8 cellular contexts compared by ENCODE assay signal in the genomic region with DNA sequence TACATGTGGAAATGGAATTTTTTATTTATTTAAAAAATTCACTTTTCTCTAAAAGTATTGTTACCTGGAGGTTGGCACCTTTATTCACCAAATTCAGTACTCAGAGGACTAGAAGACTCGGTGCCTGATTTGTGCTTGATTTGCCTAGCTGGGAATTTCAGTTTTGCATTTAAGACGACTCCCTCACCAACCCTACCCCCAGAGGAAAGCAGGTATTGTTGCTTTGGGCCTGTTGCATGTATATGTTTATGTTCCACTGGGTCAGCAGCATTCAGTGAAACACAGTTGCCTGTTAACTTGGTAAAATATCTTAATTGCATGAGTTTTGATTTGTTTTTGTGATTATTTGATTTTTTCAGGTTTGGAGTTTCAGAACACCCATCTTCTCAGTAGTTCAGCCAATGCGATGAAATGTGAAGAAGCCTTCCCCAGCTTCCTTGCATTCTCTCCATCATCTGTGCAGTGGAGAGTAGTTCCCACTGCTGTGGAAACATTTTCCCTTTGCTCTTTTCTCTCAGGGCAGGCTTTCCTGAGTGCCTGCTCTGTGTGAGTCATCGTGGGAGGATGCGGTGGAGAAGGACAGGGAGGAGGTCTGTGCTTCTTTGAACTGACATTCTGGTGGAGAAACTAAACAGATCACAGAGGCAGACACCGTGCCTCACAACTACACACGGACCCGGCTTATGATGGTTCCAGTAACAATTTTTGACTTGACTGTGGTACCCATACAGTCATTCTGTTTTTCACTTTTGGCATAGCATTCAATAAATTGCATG.
A peak's percentile ranks its signal among the peaks of the same experiment; 100 is the strongest.
DNase-seq lines count a peak whose midpoint lies in the region; ATAC-seq lines count a peak whose summit lies in the region.

No MANE protein-coding gene starts in this region.

- peak overlapping the region; percentile 76 for H3K27ac Mint-ChIP-seq in activated T-cell treated with anti-CD3 and anti-CD28 coated beads, Interleukin-2, amount 50 U/mL, for 24 hours

- H3K9me3 Mint-ChIP-seq in activated T-cell treated with anti-CD3 and anti-CD28 coated beads, Interleukin-2, amount 50 U/mL, for 24 hours: no peaks in the 10 kb centered on the region

- peaks cover 35% of the 10 kb centered on the region for H3K36me3 Mint-ChIP-seq in activated T-cell treated with anti-CD3 and anti-CD28 coated beads, Interleukin-2, amount 50 U/mL, for 24 hours (ENCODE audit: low read depth)

- no peaks in the 10 kb centered on the region for H3K27me3 Mint-ChIP-seq in activated T-cell treated with anti-CD3 and anti-CD28 coated beads, Interleukin-2, amount 50 U/mL, for 24 hours

- peaks cover 97% of the 10 kb centered on the region for H3K4me1 Mint-ChIP-seq in activated T-cell treated with anti-CD3 and anti-CD28 coated beads, Interleukin-2, amount 50 U/mL, for 24 hours (ENCODE audit: low read depth)

- H3K4me3 Mint-ChIP-seq in activated T-cell treated with anti-CD3 and anti-CD28 coated beads, Interleukin-2, amount 50 U/mL, for 24 hours: peak overlapping the region; percentile 9

- ATAC-seq in stimulated activated naive CD8-positive, alpha-beta T cell treated with anti-CD3 and anti-CD28 coated beads, Interleukin-15, Interleukin-2, amounts not matched to agents 100 U/mL and 50 U/mL, for 24 hours: peak; percentile 54

- peak; percentile 54 for DNase-seq in activated T-cell treated with anti-CD3 and anti-CD28 coated beads, Interleukin-2, amount 50 U/mL, for 1 hour
- DNase-seq in activated T-cell treated with anti-CD3 and anti-CD28 coated beads for 4 hours (no peak), fibroblast of peridontal ligament (ENCODE audit: extremely low read depth) (peak; percentile 31), NCI-H1105 (lab: John Stamatoyannopoulos, UW) (no peak), superior temporal gyrus (ENCODE audit: extremely low spot score) (no peak), RPMI8226 (no peak)
- no peak for DNase-seq in activated T-cell treated with anti-CD3 and anti-CD28 coated beads, Interleukin-2, amount 50 U/mL, for 24 hours
- DNase-seq in stimulated activated naive CD8-positive, alpha-beta T cell treated with anti-CD3 and anti-CD28 coated beads, Interleukin-15, Interleukin-2, amounts not matched to agents 100 U/mL and 50 U/mL, for 24 hours: peak; percentile 38

Comparison
In these comparisons a context has a peak if more than half of its experiments do, and no peak if none do; other contexts are left out.
1. DNase-seq: peak in activated T-cell treated with anti-CD3 and anti-CD28 coated beads, Interleukin-2, amount 50 U/mL, for 1 hour (single experiment), fibroblast of peridontal ligament (single experiment) and stimulated activated naive CD8-positive, alpha-beta T cell treated with anti-CD3 and anti-CD28 coated beads, Interleukin-15, Interleukin-2, amounts not matched to agents 100 U/mL and 50 U/mL, for 24 hours (single experiment); none in activated T-cell treated with anti-CD3 and anti-CD28 coated beads for 4 hours (single experiment), activated T-cell treated with anti-CD3 and anti-CD28 coated beads, Interleukin-2, amount 50 U/mL, for 24 hours (single experiment), NCI-H1105 (single experiment), superior temporal gyrus (single experiment) and RPMI8226 (single experiment).